Comparison of ENCODE assay signal across 11 cellular contexts in genomic region chr17:47945529-47946508, GRCh38. TPM values are rescaled to one million over a fixed set of nuclear protein-coding genes. Genes with fewer than 3 reads are reported as not detected.
DNase-seq lines count a peak whose midpoint lies in the region; ATAC-seq and TF ChIP-seq lines count a peak whose summit lies in the region.
"Had no signal": no experiment of that assay in that cellular context is flagged by ENCODE, and none has a peak within 500 bp of the region (broad histone marks: within the 10 kb centered on the region; RNA-seq: fewer than 3 reads in every experiment).

No MANE protein-coding gene starts in this region.

- H3K27me3 Mint-ChIP-seq in activated naive CD8-positive, alpha-beta T cell treated with anti-CD3 and anti-CD28 coated beads, Interleukin-2, amount 10 ng/mL, durations not matched to agents 7 days and 5 days = no peaks in the 10 kb centered on the region

- peaks cover 72% of the 10 kb centered on the region for H3K4me1 ChIP-seq in left ventricle myocardium inferior
- peaks cover 0 to 54% (median 27%) of the 10 kb centered on the region in 4 donors for H3K4me1 ChIP-seq in tibial artery

- H3K9me3 Mint-ChIP-seq in activated naive CD8-positive, alpha-beta T cell treated with anti-CD3 and anti-CD28 coated beads, Interleukin-2, amount 10 ng/mL, durations not matched to agents 7 days and 5 days = peaks cover 2% of the 10 kb centered on the region

- peaks cover 36% of the 10 kb centered on the region for H3K36me3 ChIP-seq in left ventricle myocardium inferior
- H3K36me3 ChIP-seq in tibial artery = peaks cover 0 to 35% (median 9%) of the 10 kb centered on the region in 3 donors

- peak overlapping the region; percentile 86 for H3K27ac Mint-ChIP-seq in activated naive CD8-positive, alpha-beta T cell treated with anti-CD3 and anti-CD28 coated beads, Interleukin-2, amount 10 ng/mL, durations not matched to agents 7 days and 5 days

- H3K9me3 ChIP-seq in left ventricle myocardium inferior (replicated peaks) (no peaks in the 10 kb centered on the region), tibial artery (no peaks in the 10 kb centered on the region)
- H3K9me3 ChIP-seq: mucosa of descending colon had no signal

- POLR2A ChIA-PET in activated naive CD8-positive, alpha-beta T cell treated with anti-CD3 and anti-CD28 coated beads, Interleukin-2, amount 10 ng/mL, durations not matched to agents 7 days and 5 days (lab: Charles Lee) = interaction anchor here (0.7 to 1.7 kb wide), 7 partner anchors 9 to 114 kb away, joined by 3 to 14 read pairs (median 3); partner anchors contain the start of genes CDK5RAP3, LRRC46, MRPL10 and SP2

- TF ChIP-seq CTCF in left ventricle myocardium inferior (IDR thresholded peaks at IDR 0.05; ENCODE audit: borderline replicate concordance) (no peak), tibial artery (IDR thresholded peaks at IDR 0.05) (no peak)

- H3K4me3 Mint-ChIP-seq in activated naive CD8-positive, alpha-beta T cell treated with anti-CD3 and anti-CD28 coated beads, Interleukin-2, amount 10 ng/mL, durations not matched to agents 7 days and 5 days = peak overlapping the region; percentile 77

- no peak overlapping the region for H3K4me3 ChIP-seq in left ventricle myocardium inferior
- no peak overlapping the region for H3K4me3 ChIP-seq in tibial artery
- H3K4me3 ChIP-seq: mucosa of descending colon had no signal

- intact Hi-C loops in left ventricle myocardium inferior (cut with micrococcal nuclease) (no loop called here), cardiac septum (cut with DNase I) (no loop called here), tibial artery (cut with DNase I; ENCODE audit: low total_unique reads) (loop anchor here (5.0 kb wide), 1 partner anchor 104 kb away; the partner anchor contains the start of gene SCRN2)

- peak overlapping the region; percentile 62 for H3K27ac ChIP-seq in left ventricle myocardium inferior (replicated peaks)
- H3K27ac ChIP-seq in tibial artery = peak overlapping the region; percentile 2 to 38

- DNase-seq in left ventricle myocardium inferior (no peak), cardiac septum (ENCODE audit: low spot score) (no peak), medulla oblongata (ENCODE audit: extremely low spot score) (peak; percentile 41), tibial artery (no peak), iPS-NIHi11 (ENCODE audit: low spot score) (no peak)
- DNase-seq in activated naive CD8-positive, alpha-beta T cell treated with anti-CD3 and anti-CD28 coated beads, Interleukin-2, amount 10 ng/mL, durations not matched to agents 7 days and 5 days = peak; percentile 39
- DNase-seq: stimulated activated CD4-positive, alpha-beta T cell treated with anti-CD3 and anti-CD28 coated beads, Interleukin-15, amount 100 ng/mL, for 24 hours had no signal

- no peak for ATAC-seq in activated naive CD8-positive, alpha-beta T cell treated with anti-CD3 and anti-CD28 coated beads, Interleukin-2, amount 10 ng/mL, durations not matched to agents 7 days and 5 days (ENCODE audit: low read depth)
- no peak for ATAC-seq in HG03139 (IDR thresholded peaks at IDR 0.05; ENCODE audit: unreplicated experiment)
- no peak for ATAC-seq in HG02970 (IDR thresholded peaks at IDR 0.05; ENCODE audit: low FRiP score, unreplicated experiment)

- peaks cover 51% of the 10 kb centered on the region for H3K4me1 Mint-ChIP-seq in activated naive CD8-positive, alpha-beta T cell treated with anti-CD3 and anti-CD28 coated beads, Interleukin-2, amount 10 ng/mL, durations not matched to agents 7 days and 5 days

- H3K36me3 Mint-ChIP-seq in activated naive CD8-positive, alpha-beta T cell treated with anti-CD3 and anti-CD28 coated beads, Interleukin-2, amount 10 ng/mL, durations not matched to agents 7 days and 5 days = peaks cover 19% of the 10 kb centered on the region

- H3K27me3 ChIP-seq in left ventricle myocardium inferior (ENCODE audit: low read depth) = no peaks in the 10 kb centered on the region
- no peaks in the 10 kb centered on the region for H3K27me3 ChIP-seq in tibial artery

RNA-seq across cellular contexts. Expression of gene PNPO, which starts 4.4 kb away (rescaled TPM):
- total RNA-seq in left ventricle myocardium inferior = 25.3 TPM
- total RNA-seq in cardiac septum = 21.3 TPM
- 10 to 100 TPM; 32.5 to 32.8 TPM for total RNA-seq in activated naive CD8-positive, alpha-beta T cell treated with anti-CD3 and anti-CD28 coated beads, Interleukin-2, amount 10 ng/mL, durations not matched to agents 7 days and 5 days

RNA-seq across cellular contexts. Expression of gene PRR15L, which starts 11.9 kb away (rescaled TPM):
- total RNA-seq in left ventricle myocardium inferior (0.14 TPM), cardiac septum (not detected)
- not detected for total RNA-seq in activated naive CD8-positive, alpha-beta T cell treated with anti-CD3 and anti-CD28 coated beads, Interleukin-2, amount 10 ng/mL, durations not matched to agents 7 days and 5 days
- total RNA-seq: temporal lobe had no signal

RNA-seq across cellular contexts. Expression of gene CDK5RAP3, which starts 25.1 kb away (rescaled TPM):
- total RNA-seq in left ventricle myocardium inferior (50.1 TPM), cardiac septum (58.2 TPM)
- total RNA-seq in activated naive CD8-positive, alpha-beta T cell treated with anti-CD3 and anti-CD28 coated beads, Interleukin-2, amount 10 ng/mL, durations not matched to agents 7 days and 5 days = 100 to 1,000 TPM; 286 to 287 TPM

RNA-seq across cellular contexts. Expression of gene SP2, which starts 49.8 kb away (rescaled TPM):
- total RNA-seq in left ventricle myocardium inferior (13.9 TPM), cardiac septum (16.3 TPM)
- total RNA-seq in activated naive CD8-positive, alpha-beta T cell treated with anti-CD3 and anti-CD28 coated beads, Interleukin-2, amount 10 ng/mL, durations not matched to agents 7 days and 5 days = 10 to 100 TPM; 28.1 to 28.2 TPM

Comparison
In these comparisons a context has a peak if more than half of its experiments do, and no peak if none do; other contexts are left out.
1. DNase-seq: peak in activated naive CD8-positive, alpha-beta T cell treated with anti-CD3 and anti-CD28 coated beads, Interleukin-2, amount 10 ng/mL, durations not matched to agents 7 days and 5 days (single experiment) and medulla oblongata (single experiment); none in left ventricle myocardium inferior (single experiment), cardiac septum (single experiment), tibial artery (0 of 2) and iPS-NIHi11 (single experiment).